ENCODE assay signal across 9 cellular contexts in genomic region chr20:47854687-47855212, GRCh38.
A peak's percentile ranks its signal among the peaks of the same experiment; 100 is the strongest.
DNase-seq lines count a peak whose midpoint lies in the region; ATAC-seq, FAIRE-seq and TF ChIP-seq lines count a peak whose summit lies in the region.
"Had no signal": no experiment of that assay in that cellular context is flagged by ENCODE, and none has a peak within 500 bp of the region (broad histone marks: within the 10 kb centered on the region; RNA-seq: fewer than 3 reads in every experiment).

No MANE protein-coding gene starts in this region.

- no peak overlapping the region for H3K4me3 Mint-ChIP-seq in neural crest cell
- no peak overlapping the region for H3K4me3 Mint-ChIP-seq in activated CD4-positive, alpha-beta T cell treated with anti-CD3 and anti-CD28 coated beads, Interleukin-2, amount 10 ng/mL, durations not matched to agents 7 days and 5 days
- no peak overlapping the region for H3K4me3 Mint-ChIP-seq in activated T-cell treated with anti-CD3 and anti-CD28 coated beads, Interleukin-2, amount 50 U/mL, for 4 hours

- H3K36me3 Mint-ChIP-seq in neural crest cell (ENCODE audit: low read depth): peaks cover 3% of the 10 kb centered on the region
- no peaks in the 10 kb centered on the region for H3K36me3 Mint-ChIP-seq in activated CD4-positive, alpha-beta T cell treated with anti-CD3 and anti-CD28 coated beads, Interleukin-2, amount 10 ng/mL, durations not matched to agents 7 days and 5 days (ENCODE audit: low read depth)
- H3K36me3 Mint-ChIP-seq in activated T-cell treated with anti-CD3 and anti-CD28 coated beads, Interleukin-2, amount 50 U/mL, for 4 hours (ENCODE audit: insufficient read depth): no peaks in the 10 kb centered on the region

- H3K36me3 ChIP-seq in K562 (ENCODE audit: control insufficient read depth, insufficient read depth, low read length) (no peaks in the 10 kb centered on the region), thyroid gland (no peaks in the 10 kb centered on the region)
- H3K36me3 ChIP-seq: BLaER1 treated with 17β-estradiol and CSF1 and Interleukin-3, amounts not matched to agents 10 nM and 100 nM had no signal

- H3K4me2 ChIP-seq in K562 (ENCODE audit: insufficient read depth, low read length): no peak overlapping the region
- H3K4me2 ChIP-seq: BLaER1 treated with 17β-estradiol and CSF1 and Interleukin-3, amounts not matched to agents 10 nM and 100 nM had no signal

- TF ChIP-seq RAD21 in K562 (CRISPR knock-in tag; conservative IDR thresholded peaks at IDR 0.05 in 1 of 2, IDR thresholded peaks at IDR 0.05 in 1 of 2): peak in 1 of 2 experiments; percentile 61; a peak in 3 of 4 replicates

- H3K4me1 ChIP-seq in K562 (replicated peaks in 1 of 2; ENCODE audit: control insufficient read depth in 2 of 2, insufficient read depth in 2 of 2, low read length in 2 of 2) (no peaks in the 10 kb centered on the region), thyroid gland (peaks cover 0 to 16% of the 10 kb centered on the region in 2 donors)

- in situ Hi-C loops in K562 (cut with MboI): no loop called here

- POLR2A ChIA-PET in K562 (lab: Yijun Ruan, JAX): no interaction called here
- POLR2A ChIA-PET in activated CD4-positive, alpha-beta T cell treated with anti-CD3 and anti-CD28 coated beads, Interleukin-2, amount 10 ng/mL, durations not matched to agents 7 days and 5 days (lab: Charles Lee): no interaction called here

- FAIRE-seq in K562 (lab: Jason Lieb, UNC): peak; percentile 74

- no peaks in the 10 kb centered on the region for H3K79me2 ChIP-seq in K562 (ENCODE audit: control insufficient read depth, insufficient read depth, low read length)

- no peak for TF ChIP-seq POLR2A in K562 (conservative IDR thresholded peaks at IDR 0.05)
- no peak for TF ChIP-seq POLR2A in thyroid gland (IDR thresholded peaks at IDR 0.05)

- H3K9me3 Mint-ChIP-seq in neural crest cell: peaks cover 15% of the 10 kb centered on the region
- no peaks in the 10 kb centered on the region for H3K9me3 Mint-ChIP-seq in activated CD4-positive, alpha-beta T cell treated with anti-CD3 and anti-CD28 coated beads, Interleukin-2, amount 10 ng/mL, durations not matched to agents 7 days and 5 days
- no peaks in the 10 kb centered on the region for H3K9me3 Mint-ChIP-seq in activated T-cell treated with anti-CD3 and anti-CD28 coated beads, Interleukin-2, amount 50 U/mL, for 4 hours

- H3K27me3 ChIP-seq in K562 (ENCODE audit: control insufficient read depth in 2 of 2, insufficient read depth in 2 of 2, low read length in 2 of 2) (peaks cover 2 to 36% of the 10 kb centered on the region in 2 experiments; a peak in 4 of 5 replicates), thyroid gland (no peaks in the 10 kb centered on the region)
- H3K27me3 ChIP-seq: BLaER1 treated with 17β-estradiol and CSF1 and Interleukin-3, amounts not matched to agents 10 nM and 100 nM had no signal

- CTCF ChIA-PET in K562 (lab: Yijun Ruan, JAX; ENCODE audit: low intra/inter-chr PET ratio): no interaction called here
- CTCF ChIA-PET in activated CD4-positive, alpha-beta T cell treated with anti-CD3 and anti-CD28 coated beads, Interleukin-2, amount 10 ng/mL, durations not matched to agents 7 days and 5 days (lab: Charles Lee): interaction anchor here (1.5 kb wide), 1 partner anchor 9 kb away, joined by 3 read pairs; no protein-coding TSS in a partner anchor

- H3K27ac Mint-ChIP-seq in neural crest cell (ENCODE audit: unreplicated experiment): no peak overlapping the region
- no peak overlapping the region for H3K27ac Mint-ChIP-seq in activated CD4-positive, alpha-beta T cell treated with anti-CD3 and anti-CD28 coated beads, Interleukin-2, amount 10 ng/mL, durations not matched to agents 7 days and 5 days

- no peak overlapping the region for H3K9ac ChIP-seq in K562 (ENCODE audit: insufficient read depth in 1 of 2, low read depth in 2 of 2, low read length in 2 of 2)
- H3K9ac ChIP-seq: BLaER1 treated with 17β-estradiol and CSF1 and Interleukin-3, amounts not matched to agents 10 nM and 100 nM had no signal

- peak; percentile 81 for ATAC-seq in K562
- no peak for ATAC-seq in activated T-cell treated with anti-CD3 and anti-CD28 coated beads, Interleukin-2, amount 50 U/mL, for 4 hours

- H3K27ac ChIP-seq in K562 (ENCODE audit: extremely low read depth, low read depth, low read length) (no peak overlapping the region), thyroid gland (no peak overlapping the region)
- H3K27ac ChIP-seq: BLaER1 treated with 17β-estradiol and CSF1 and Interleukin-3, amounts not matched to agents 10 nM and 100 nM had no signal

- peak; percentile 31 for DNase-seq in NCI-H1092 treated with DMSO at 0.1 percent for 48 hours (lab: John Stamatoyannopoulos, UW)
- no peak for DNase-seq in NCI-H1092 (lab: John Stamatoyannopoulos, UW)
- DNase-seq in MV-4-11 (lab: John Stamatoyannopoulos, UW): peak; percentile 59
- peak in 3 of 4 experiments; percentile 18 to 43 (median 43) for DNase-seq in K562 (ENCODE audit: extremely low read depth in 1 of 4, low spot score in 3 of 4)
- DNase-seq in neural crest cell (ENCODE audit: low read depth, low spot score): peak; percentile 41
- DNase-seq in thyroid gland: no peak
- no peak for DNase-seq in activated CD4-positive, alpha-beta T cell treated with anti-CD3 and anti-CD28 coated beads, Interleukin-2, amount 10 ng/mL, durations not matched to agents 7 days and 5 days
- no peak for DNase-seq in activated T-cell treated with anti-CD3 and anti-CD28 coated beads, Interleukin-2, amount 50 U/mL, for 4 hours

- H3K9me3 ChIP-seq in K562 (replicated peaks; ENCODE audit: control insufficient read depth, insufficient read depth, low read depth, low read length) (no peaks in the 10 kb centered on the region), thyroid gland (no peaks in the 10 kb centered on the region)

- H2AFZ ChIP-seq in K562 (ENCODE audit: low read depth, low read length): no peak overlapping the region

- H3K4me1 Mint-ChIP-seq in neural crest cell: peaks cover 16% of the 10 kb centered on the region
- no peaks in the 10 kb centered on the region for H3K4me1 Mint-ChIP-seq in activated CD4-positive, alpha-beta T cell treated with anti-CD3 and anti-CD28 coated beads, Interleukin-2, amount 10 ng/mL, durations not matched to agents 7 days and 5 days
- no peaks in the 10 kb centered on the region for H3K4me1 Mint-ChIP-seq in activated T-cell treated with anti-CD3 and anti-CD28 coated beads, Interleukin-2, amount 50 U/mL, for 4 hours (ENCODE audit: low read depth)

- WGBS in K562 (ENCODE audit: insufficient coverage, low coverage, missing lambda C conversion rate): 2% methylated on average over 9 of the region's 10 CpGs
- WGBS in thyroid gland, 2 donors: 72 to 84% methylated on average over 10 of the region's 10 CpGs

- TF ChIP-seq EP300 in K562 (IDR thresholded peaks at IDR 0.05; ENCODE audit: low read length): no peak

- TF ChIP-seq CTCF in K562 (IDR thresholded peaks at IDR 0.05 in 2 of 3, conservative IDR thresholded peaks at IDR 0.05 in 1 of 3; ENCODE audit: insufficient read depth in 2 of 3, low read depth in 1 of 3, low read length in 3 of 3) (peak; percentile 46 to 51 (median 46)), neural crest cell (conservative IDR thresholded peaks at IDR 0.05) (peak; percentile 51), thyroid gland (IDR thresholded peaks at IDR 0.05) (peak in 1 of 6 experiments; percentile 14)

- BruUV-seq in K562 (replicated peaks; lab: Mats Ljungman, UMichigan): no TSS peak

- H3K27me3 Mint-ChIP-seq in neural crest cell (ENCODE audit: low read depth): no peaks in the 10 kb centered on the region
- peaks cover 5% of the 10 kb centered on the region for H3K27me3 Mint-ChIP-seq in activated CD4-positive, alpha-beta T cell treated with anti-CD3 and anti-CD28 coated beads, Interleukin-2, amount 10 ng/mL, durations not matched to agents 7 days and 5 days
- H3K27me3 Mint-ChIP-seq in activated T-cell treated with anti-CD3 and anti-CD28 coated beads, Interleukin-2, amount 50 U/mL, for 4 hours (ENCODE audit: low read depth): peaks cover 13% of the 10 kb centered on the region

- H3K4me3 ChIP-seq in K562: no peak overlapping the region
- no peak overlapping the region for H3K4me3 ChIP-seq in thyroid gland (replicated peaks in 1 of 3)
- H3K4me3 ChIP-seq: BLaER1 treated with 17β-estradiol and CSF1 and Interleukin-3, amounts not matched to agents 10 nM and 100 nM had no signal

- H4K20me1 ChIP-seq in K562 (replicated peaks; ENCODE audit: control insufficient read depth, insufficient read depth, low read length): no peaks in the 10 kb centered on the region; the same call in 1 of the 2 replicates
- H4K20me1 ChIP-seq: BLaER1 treated with 17β-estradiol and CSF1 and Interleukin-3, amounts not matched to agents 10 nM and 100 nM had no signal

- no peaks in the 10 kb centered on the region for H3K9me1 ChIP-seq in K562 (ENCODE audit: control insufficient read depth, insufficient read depth, low read length)

- intact Hi-C loops in K562 (cut with micrococcal nuclease) (no loop called here), thyroid gland (cut with DNase I) (no loop called here)

TF ChIP-seq in K562, 482 proteins besides CTCF, POLR2A, EP300 and RAD21 (continues in another document):
- no peak for TF ChIP-seq CREB3L1 (IDR thresholded peaks at IDR 0.05; ENCODE audit: borderline replicate concordance, low read depth)

Comparison
In these comparisons a context has a peak if more than half of its experiments do, and no peak if none do; other contexts are left out.
1. DNase-seq: peak in NCI-H1092 treated with DMSO at 0.1 percent for 48 hours (single experiment), MV-4-11 (single experiment), K562 (3 of 4) and neural crest cell (single experiment); none in NCI-H1092 (single experiment), thyroid gland (0 of 2), activated CD4-positive, alpha-beta T cell treated with anti-CD3 and anti-CD28 coated beads, Interleukin-2, amount 10 ng/mL, durations not matched to agents 7 days and 5 days (single experiment) and activated T-cell treated with anti-CD3 and anti-CD28 coated beads, Interleukin-2, amount 50 U/mL, for 4 hours (single experiment).